Comparison of ENCODE assay signal across 18 cellular contexts in genomic region chr12:116876151-116876869, GRCh38. TPM values are rescaled to one million over a fixed set of nuclear protein-coding genes. Genes with fewer than 3 reads are reported as not detected.
DNase-seq lines count a peak whose midpoint lies in the region; ATAC-seq and TF ChIP-seq lines count a peak whose summit lies in the region.
"Had no signal": no experiment of that assay in that cellular context is flagged by ENCODE, and none has a peak within 500 bp of the region (broad histone marks: within the 10 kb centered on the region; RNA-seq: fewer than 3 reads in every experiment).

No MANE protein-coding gene starts in this region.

- H3K36me3 ChIP-seq in OCI-LY1 (ENCODE audit: insufficient read depth, low read length) (peaks cover 68% of the 10 kb centered on the region), iPS-20b (ENCODE audit: insufficient read depth, low read depth, low read length) (no peaks in the 10 kb centered on the region), right atrium auricular region (no peaks in the 10 kb centered on the region)

- no peak overlapping the region for H4K91ac ChIP-seq in H9 (ENCODE audit: insufficient read length, low read depth, low read length)

- WGBS in H9 (ENCODE audit: extremely low coverage, insufficient read length, low lambda C conversion rate): no CpG with 5 or more reads among the region's 19 CpGs

- H3K4me3 ChIP-seq in OCI-LY1 (ENCODE audit: low read depth, low read length, poor library complexity, severe bottlenecking) (no peak overlapping the region), iPS-20b (ENCODE audit: low read length) (peak overlapping the region; percentile 52; the same call in 1 of the 2 replicates), right atrium auricular region (no peak overlapping the region)

- no peaks in the 10 kb centered on the region for H3K79me1 ChIP-seq in H9 (ENCODE audit: insufficient read depth, low read depth, low read length, poor library complexity, severe bottlenecking)

- peaks cover 15% of the 10 kb centered on the region for H3K23me2 ChIP-seq in H9 (ENCODE audit: insufficient read length, low read depth, low read length, poor library complexity, severe bottlenecking)

- H3F3A ChIP-seq in OCI-LY1 (ENCODE audit: insufficient read depth, low read length): no peaks in the 10 kb centered on the region

- no peaks in the 10 kb centered on the region for H3K9me3 ChIP-seq in H9 (ENCODE audit: control insufficient read depth, low read depth, low read length)
- no peaks in the 10 kb centered on the region for H3K9me3 ChIP-seq in OCI-LY1 (ENCODE audit: low read length)
- peaks cover 5% of the 10 kb centered on the region; the same call in 1 of the 2 replicates for H3K9me3 ChIP-seq in iPS-20b (ENCODE audit: insufficient read depth, low read depth, low read length)
- peaks cover 0 to 12% of the 10 kb centered on the region in 2 donors for H3K9me3 ChIP-seq in right atrium auricular region

- no peak overlapping the region for H4K5ac ChIP-seq in H9 (ENCODE audit: insufficient read length, low read depth, low read length)

- peaks cover 30% of the 10 kb centered on the region for H3K27me3 ChIP-seq in H9 (ENCODE audit: insufficient read depth, low read length)
- H3K27me3 ChIP-seq in OCI-LY1 (ENCODE audit: insufficient read depth, low read length): no peaks in the 10 kb centered on the region
- peaks cover 67% of the 10 kb centered on the region for H3K27me3 ChIP-seq in iPS-20b (ENCODE audit: insufficient read depth, low read length)
- H3K27me3 ChIP-seq in right atrium auricular region: peaks cover 12 to 27% of the 10 kb centered on the region in 2 donors

- no peak overlapping the region for H3K23ac ChIP-seq in H9 (ENCODE audit: insufficient read length, low read depth, low read length)

- H4K20me1 ChIP-seq in H9 (ENCODE audit: control insufficient read depth, insufficient read depth, insufficient read length) (no peaks in the 10 kb centered on the region), OCI-LY1 (ENCODE audit: insufficient read depth, low read length) (no peaks in the 10 kb centered on the region)

- TF ChIP-seq CTCF in H9 (conservative IDR thresholded peaks at IDR 0.05): no peak
- no peak for TF ChIP-seq CTCF in OCI-LY1 (IDR thresholded peaks at IDR 0.05; ENCODE audit: low read length)
- no peak for TF ChIP-seq CTCF in progenitor cell of endocrine pancreas (IDR thresholded peaks at IDR 0.05; ENCODE audit: unreplicated experiment)
- TF ChIP-seq CTCF in right atrium auricular region (IDR thresholded peaks at IDR 0.05): no peak

- no peak overlapping the region for H3K14ac ChIP-seq in H9 (ENCODE audit: insufficient read depth, low read length)

- no peak overlapping the region for H2BK12ac ChIP-seq in H9 (ENCODE audit: insufficient read length, low read depth, low read length)

- H3T11ph ChIP-seq in H9 (ENCODE audit: low read length): no peak overlapping the region

- H3K9me3 Mint-ChIP-seq in H9 (peaks cover 3 to 4% of the 10 kb centered on the region in 2 experiments; a peak in 3 of 5 replicates), progenitor cell of endocrine pancreas (ENCODE audit: low read depth) (peaks cover 5% of the 10 kb centered on the region)
- H3K9me3 Mint-ChIP-seq: T-helper 1 cell treated with Interleukin-12 subunit alpha and Interleukin-12 subunit beta and Interleukin-4 antibody, amounts not matched to agents 30 μg/mL and 1 μg/mL, for 36 hours had no signal

- no peak overlapping the region for H3K56ac ChIP-seq in H9 (ENCODE audit: insufficient read length, low read depth, low read length)

- no peak overlapping the region for H3K9ac ChIP-seq in H9 (ENCODE audit: extremely low read depth, insufficient read length, low read length)
- H3K9ac ChIP-seq in OCI-LY1 (ENCODE audit: low read length): no peak overlapping the region
- H3K9ac ChIP-seq in iPS-20b (ENCODE audit: low read depth, low read length): no peak overlapping the region

- H3K4me1 ChIP-seq in H9 (ENCODE audit: insufficient read depth, low read length): 0 out of 2 replicates have a peak, but pooled peaks cover 3% of the 10 kb centered on the region
- peaks cover 18% of the 10 kb centered on the region for H3K4me1 ChIP-seq in OCI-LY1 (ENCODE audit: insufficient read depth, low read length, severe bottlenecking)
- H3K4me1 ChIP-seq in iPS-20b (ENCODE audit: insufficient read depth, low read length): peaks cover 5% of the 10 kb centered on the region; the same call in 1 of the 2 replicates
- H3K4me1 ChIP-seq in right atrium auricular region: peaks cover 0 to 28% of the 10 kb centered on the region in 2 donors

- DNase-seq in H9 (peak; percentile 56), progenitor cell of endocrine pancreas (ENCODE audit: low spot score, unreplicated experiment) (no peak), NCI-H526 (lab: John Stamatoyannopoulos, UW) (no peak), amniotic stem cell (lab: John Stamatoyannopoulos, UW) (no peak), right atrium auricular region (ENCODE audit: low spot score) (no peak)
- DNase-seq: activated gamma-delta T cell treated with Interleukin-2 at 50 U/mL for 16 hours, aorta, NCI-H1436 treated with DMSO at 0.1 percent for 48 hours, NCI-H774 had no signal

- H2AFZ ChIP-seq in H9 (ENCODE audit: low read length): no peak overlapping the region
- H2AFZ ChIP-seq in OCI-LY1 (ENCODE audit: low read length): no peak overlapping the region

- H2BK20ac ChIP-seq in H9 (ENCODE audit: low read depth, low read length, poor library complexity, severe bottlenecking): no peak overlapping the region

- no peak overlapping the region for H3K18ac ChIP-seq in H9 (ENCODE audit: insufficient read length, low read depth, low read length)

- H2BK120ac ChIP-seq in H9 (ENCODE audit: low read depth, low read length, poor library complexity, severe bottlenecking): no peak overlapping the region

- H3K27ac Mint-ChIP-seq in H9 (peak overlapping the region in 1 of 3 experiments; percentile 10; a peak in 2 of 7 replicates), progenitor cell of endocrine pancreas (peak overlapping the region; percentile 59)
- H3K27ac Mint-ChIP-seq: T-helper 1 cell treated with Interleukin-12 subunit alpha and Interleukin-12 subunit beta and Interleukin-4 antibody, amounts not matched to agents 30 μg/mL and 1 μg/mL, for 36 hours had no signal

- H3K27ac ChIP-seq in H9 (ENCODE audit: insufficient read length, low read depth, low read length) (no peak overlapping the region), OCI-LY1 (ENCODE audit: low read depth, low read length, poor library complexity, severe bottlenecking) (no peak overlapping the region), iPS-20b (ENCODE audit: low read length) (no peak overlapping the region), right atrium auricular region (no peak overlapping the region)
- H3K27ac ChIP-seq: RWPE1 had no signal

- H2BK5ac ChIP-seq in H9 (ENCODE audit: insufficient read length, low read length): no peak overlapping the region

- H3K27me3 Mint-ChIP-seq in H9 (ENCODE audit: low read depth): peaks cover 91% of the 10 kb centered on the region
- H3K27me3 Mint-ChIP-seq in progenitor cell of endocrine pancreas: peaks cover 45% of the 10 kb centered on the region

- H3K4ac ChIP-seq in H9 (ENCODE audit: low read depth, low read length): no peak overlapping the region

- H3K9me2 ChIP-seq in OCI-LY1 (ENCODE audit: low read depth, low read length): no peaks in the 10 kb centered on the region

- H2BK15ac ChIP-seq in H9 (ENCODE audit: low read depth, low read length): no peak overlapping the region

- H3K4me2 ChIP-seq in H9 (ENCODE audit: insufficient read depth, insufficient read length, low read length): peak overlapping the region; percentile 28
- peak overlapping the region; percentile 13; the same call in 1 of the 2 replicates for H3K4me2 ChIP-seq in OCI-LY1 (ENCODE audit: low read length)

- no peak overlapping the region for H4K8ac ChIP-seq in H9 (replicated peaks; ENCODE audit: insufficient read length, low read depth, low read length)

- no peak for ATAC-seq in GM19397 (IDR thresholded peaks at IDR 0.05; ENCODE audit: unreplicated experiment)

- peaks cover 4 to 7% (median 5%) of the 10 kb centered on the region in 3 experiments; a peak in 3 of 7 replicates for H3K36me3 Mint-ChIP-seq in H9 (ENCODE audit: insufficient read depth in 1 of 3, low read depth in 3 of 3)
- peaks cover 7% of the 10 kb centered on the region for H3K36me3 Mint-ChIP-seq in progenitor cell of endocrine pancreas (ENCODE audit: insufficient read depth)

- no peak overlapping the region for H2AK5ac ChIP-seq in H9 (ENCODE audit: insufficient read length, low read length)

- H3K4me1 Mint-ChIP-seq in H9 (peaks cover 42 to 50% of the 10 kb centered on the region in 2 experiments), progenitor cell of endocrine pancreas (ENCODE audit: low read depth) (peaks cover 30% of the 10 kb centered on the region)

- H3K4me3 Mint-ChIP-seq in H9: peak overlapping the region; percentile 59 to 80
- no peak overlapping the region for H3K4me3 Mint-ChIP-seq in progenitor cell of endocrine pancreas (ENCODE audit: low read depth)
- H3K4me3 Mint-ChIP-seq: T-helper 1 cell treated with Interleukin-12 subunit alpha and Interleukin-12 subunit beta and Interleukin-4 antibody, amounts not matched to agents 30 μg/mL and 1 μg/mL, for 36 hours had no signal

- H3K79me2 ChIP-seq in H9 (ENCODE audit: insufficient read depth, low read length) (no peaks in the 10 kb centered on the region), OCI-LY1 (ENCODE audit: insufficient read depth, low read length) (peaks cover 60% of the 10 kb centered on the region)

RNA-seq across cellular contexts. Expression of gene HRK, which starts 4.9 kb away (rescaled TPM):
- total RNA-seq in H9 (2021): 2.5 and 2.6 TPM in 2 replicates
- total RNA-seq in progenitor cell of endocrine pancreas: 5.5 and 6.9 TPM in 2 replicates
- under 1 TPM in 1 of 2 donors, not detected in 1; 0.08 TPM for total RNA-seq in right atrium auricular region
- total RNA-seq: epithelial cell of proximal tubule, glomerular endothelial cell, LHCN-M2, pulmonary artery endothelial cell had no signal

RNA-seq across cellular contexts. Expression of gene FBXW8, which starts 34.4 kb away (rescaled TPM):
- 14.9 and 15.3 TPM in 2 replicates for total RNA-seq in H9 (2021)
- total RNA-seq in progenitor cell of endocrine pancreas: 32.6 and 33.8 TPM in 2 replicates
- 1 to 10 TPM; 7.9 to 9.0 TPM for total RNA-seq in right atrium auricular region
